Comparison of ENCODE assay signal across 2 cellular contexts in genomic region chr12:107657133-107657532, GRCh38.
TF ChIP-seq lines count a peak whose summit lies in the region.

No MANE protein-coding gene starts in this region.

TF ChIP-seq in liver, 16 proteins besides CTCF, POLR2A, EP300 and RAD21 (continued from another document):
- TF ChIP-seq REST (IDR thresholded peaks at IDR 0.05) (no peak), HNF4G (IDR thresholded peaks at IDR 0.05) (no peak), EGR1 (IDR thresholded peaks at IDR 0.05; ENCODE audit: low read depth in 2 of 2) (no peak), JUND (IDR thresholded peaks at IDR 0.05) (no peak), ATF3 (IDR thresholded peaks at IDR 0.05) (no peak), FOXA1 (IDR thresholded peaks at IDR 0.05) (no peak), FOXA2 (IDR thresholded peaks at IDR 0.05) (no peak), RXRA (IDR thresholded peaks at IDR 0.05) (no peak), HNF4A (conservative IDR thresholded peaks at IDR 0.05) (no peak), NR2F2 (IDR thresholded peaks at IDR 0.05) (no peak), YY1 (IDR thresholded peaks at IDR 0.05) (no peak)

TF ChIP-seq in HepG2, 621 proteins besides CTCF, POLR2A, EP300 and RAD21 (continued from another document):
- no peak for TF ChIP-seq HNRNPK (IDR thresholded peaks at IDR 0.05; ENCODE audit: low read depth, low read length, poor library complexity, severe bottlenecking)
- no peak for TF ChIP-seq ATAD3A (CRISPR knock-in tag; IDR thresholded peaks at IDR 0.05)
- TF ChIP-seq ATRX (CRISPR knock-in tag; IDR thresholded peaks at IDR 0.05; ENCODE audit: borderline replicate concordance): no peak
- TF ChIP-seq, protein P1, sequence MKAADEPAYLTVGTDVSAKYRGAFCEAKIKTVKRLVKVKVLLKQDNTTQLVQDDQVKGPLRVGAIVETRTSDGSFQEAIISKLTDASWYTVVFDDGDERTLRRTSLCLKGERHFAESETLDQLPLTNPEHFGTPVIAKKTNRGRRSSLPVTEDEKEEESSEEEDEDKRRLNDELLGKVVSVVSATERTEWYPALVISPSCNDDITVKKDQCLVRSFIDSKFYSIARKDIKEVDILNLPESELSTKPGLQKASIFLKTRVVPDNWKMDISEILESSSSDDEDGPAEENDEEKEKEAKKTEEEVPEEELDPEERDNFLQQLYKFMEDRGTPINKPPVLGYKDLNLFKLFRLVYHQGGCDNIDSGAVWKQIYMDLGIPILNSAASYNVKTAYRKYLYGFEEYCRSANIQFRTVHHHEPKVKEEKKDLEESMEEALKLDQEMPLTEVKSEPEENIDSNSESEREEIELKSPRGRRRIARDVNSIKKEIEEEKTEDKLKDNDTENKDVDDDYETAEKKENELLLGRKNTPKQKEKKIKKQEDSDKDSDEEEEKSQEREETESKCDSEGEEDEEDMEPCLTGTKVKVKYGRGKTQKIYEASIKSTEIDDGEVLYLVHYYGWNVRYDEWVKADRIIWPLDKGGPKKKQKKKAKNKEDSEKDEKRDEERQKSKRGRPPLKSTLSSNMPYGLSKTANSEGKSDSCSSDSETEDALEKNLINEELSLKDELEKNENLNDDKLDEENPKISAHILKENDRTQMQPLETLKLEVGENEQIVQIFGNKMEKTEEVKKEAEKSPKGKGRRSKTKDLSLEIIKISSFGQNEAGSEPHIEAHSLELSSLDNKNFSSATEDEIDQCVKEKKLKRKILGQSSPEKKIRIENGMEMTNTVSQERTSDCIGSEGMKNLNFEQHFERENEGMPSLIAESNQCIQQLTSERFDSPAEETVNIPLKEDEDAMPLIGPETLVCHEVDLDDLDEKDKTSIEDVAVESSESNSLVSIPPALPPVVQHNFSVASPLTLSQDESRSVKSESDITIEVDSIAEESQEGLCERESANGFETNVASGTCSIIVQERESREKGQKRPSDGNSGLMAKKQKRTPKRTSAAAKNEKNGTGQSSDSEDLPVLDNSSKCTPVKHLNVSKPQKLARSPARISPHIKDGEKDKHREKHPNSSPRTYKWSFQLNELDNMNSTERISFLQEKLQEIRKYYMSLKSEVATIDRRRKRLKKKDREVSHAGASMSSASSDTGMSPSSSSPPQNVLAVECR (CRISPR knock-in tag; IDR thresholded peaks at IDR 0.05; ENCODE audit: borderline replicate concordance): no peak
- TF ChIP-seq CBX5 (CRISPR knock-in tag; IDR thresholded peaks at IDR 0.05; ENCODE audit: borderline replicate concordance): no peak
- no peak for TF ChIP-seq ZMAT5 (CRISPR knock-in tag; IDR thresholded peaks at IDR 0.05; ENCODE audit: borderline replicate concordance, low read depth)
- no peak for TF ChIP-seq NCOA2 (CRISPR knock-in tag; IDR thresholded peaks at IDR 0.05)
- no peak for TF ChIP-seq ZBTB7B (CRISPR knock-in tag; IDR thresholded peaks at IDR 0.05)
- TF ChIP-seq U2AF1 (optimal IDR thresholded peaks at IDR 0.05; ENCODE audit: low read depth, low read length): no peak
- TF ChIP-seq LCORL (IDR thresholded peaks at IDR 0.05): no peak
- TF ChIP-seq LCORL (CRISPR knock-in tag; IDR thresholded peaks at IDR 0.05): no peak
- no peak for TF ChIP-seq ZNF331 (CRISPR knock-in tag; IDR thresholded peaks at IDR 0.05)
